8 cellular contexts compared by ENCODE assay signal in the genomic region with DNA sequence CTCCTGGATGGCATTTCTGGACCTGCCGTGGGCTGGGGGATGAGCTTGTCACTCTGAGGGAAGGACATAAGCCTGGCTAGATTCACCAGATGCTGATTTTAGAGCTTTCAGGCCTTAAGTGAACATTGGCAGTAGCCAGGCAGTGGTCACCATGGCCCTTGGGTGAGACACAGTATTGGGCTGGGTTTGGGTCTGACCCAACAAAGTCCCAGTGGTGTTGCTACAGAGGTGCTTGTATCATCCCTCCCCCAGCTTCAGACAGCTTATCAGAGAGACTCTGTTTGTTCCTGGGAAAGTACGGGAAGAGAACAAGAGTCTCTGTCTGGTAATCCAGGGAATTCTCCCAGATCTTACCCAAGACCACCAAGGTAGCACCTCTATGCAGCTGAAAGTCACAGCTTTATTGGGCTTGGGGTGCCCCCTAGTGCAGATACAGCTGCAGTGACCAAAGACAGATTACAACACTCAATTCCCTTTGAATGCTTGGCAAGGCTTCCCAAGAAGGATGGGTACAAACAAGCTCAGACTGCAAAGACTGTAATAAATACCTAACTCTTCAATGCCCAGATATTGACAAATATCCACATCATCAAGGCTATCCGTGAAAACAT. TPM values are rescaled to one million over a fixed set of nuclear protein-coding genes. Genes with fewer than 3 reads are reported as not detected.
DNase-seq lines count a peak whose midpoint lies in the region; ATAC-seq lines count a peak whose summit lies in the region.

No MANE protein-coding gene starts in this region.

- H3K9me3 Mint-ChIP-seq in activated CD8-positive, alpha-beta memory T cell treated with anti-CD3 and anti-CD28 coated beads, Interleukin-2, amount 10 ng/mL, durations not matched to agents 7 days and 5 days (ENCODE audit: low read depth) = no peaks in the 10 kb centered on the region

- H3K36me3 Mint-ChIP-seq in activated CD8-positive, alpha-beta memory T cell treated with anti-CD3 and anti-CD28 coated beads, Interleukin-2, amount 10 ng/mL, durations not matched to agents 7 days and 5 days = no peaks in the 10 kb centered on the region

- ATAC-seq in activated CD8-positive, alpha-beta memory T cell treated with anti-CD3 and anti-CD28 coated beads, Interleukin-2, amount 10 ng/mL, durations not matched to agents 7 days and 5 days = peak; percentile 86

- no peaks in the 10 kb centered on the region for H3K4me1 Mint-ChIP-seq in activated CD8-positive, alpha-beta memory T cell treated with anti-CD3 and anti-CD28 coated beads, Interleukin-2, amount 10 ng/mL, durations not matched to agents 7 days and 5 days

- DNase-seq in activated effector memory CD4-positive, alpha-beta T cell treated with anti-CD3 and anti-CD28 coated beads, Interleukin-2, amount 50 U/mL, for 16 hours = peak; percentile 82
- DNase-seq in activated effector memory CD4-positive, alpha-beta T cell treated with Interleukin-2 at 50 U/mL for 16 hours = no peak
- peak; percentile 14 for DNase-seq in NCI-H226
- peak; percentile 66 for DNase-seq in activated CD8-positive, alpha-beta memory T cell treated with anti-CD3 and anti-CD28 coated beads, Interleukin-2, amount 10 ng/mL, durations not matched to agents 7 days and 5 days
- peak; percentile 50 for DNase-seq in fibroblast of the conjunctiva (ENCODE audit: low read depth)
- peak; percentile 39 for DNase-seq in renal cortical epithelial cell (ENCODE audit: low read depth)
- no peak for DNase-seq in putamen (ENCODE audit: low spot score)
- no peak for DNase-seq in HPDE6-E6E7 (ENCODE audit: extremely low spot score)

- H3K27me3 Mint-ChIP-seq in activated CD8-positive, alpha-beta memory T cell treated with anti-CD3 and anti-CD28 coated beads, Interleukin-2, amount 10 ng/mL, durations not matched to agents 7 days and 5 days = peaks cover 27% of the 10 kb centered on the region

- CTCF ChIA-PET in activated CD8-positive, alpha-beta memory T cell treated with anti-CD3 and anti-CD28 coated beads, Interleukin-2, amount 10 ng/mL, durations not matched to agents 7 days and 5 days (lab: Charles Lee) = interaction anchor here (0.6 to 3.9 kb wide), 24 partner anchors 8 to 586 kb away, joined by 3 to 120 read pairs (median 6); partner anchors contain the start of gene RUVBL1

- no peak overlapping the region for H3K4me3 Mint-ChIP-seq in activated CD8-positive, alpha-beta memory T cell treated with anti-CD3 and anti-CD28 coated beads, Interleukin-2, amount 10 ng/mL, durations not matched to agents 7 days and 5 days

- no peak overlapping the region for H3K27ac Mint-ChIP-seq in activated CD8-positive, alpha-beta memory T cell treated with anti-CD3 and anti-CD28 coated beads, Interleukin-2, amount 10 ng/mL, durations not matched to agents 7 days and 5 days

RNA-seq across cellular contexts. Expression of gene RUVBL1, which starts 9.8 kb away (rescaled TPM):
- 10 to 100 TPM; 63.8 to 73.5 TPM for total RNA-seq in activated CD8-positive, alpha-beta memory T cell treated with anti-CD3 and anti-CD28 coated beads, Interleukin-2, amount 10 ng/mL, durations not matched to agents 7 days and 5 days
- total RNA-seq in renal cortical epithelial cell = 79.1 and 86.7 TPM in 2 replicates

RNA-seq across cellular contexts. Expression of gene EEFSEC, which starts 19.9 kb away (rescaled TPM):
- total RNA-seq in activated CD8-positive, alpha-beta memory T cell treated with anti-CD3 and anti-CD28 coated beads, Interleukin-2, amount 10 ng/mL, durations not matched to agents 7 days and 5 days = 10 to 100 TPM; 19.4 to 19.7 TPM
- total RNA-seq in renal cortical epithelial cell = 1.6 and 7.6 TPM in 2 replicates

Comparison
In these comparisons a context has a peak if more than half of its experiments do, and no peak if none do; other contexts are left out.
1. DNase-seq: peak in activated effector memory CD4-positive, alpha-beta T cell treated with anti-CD3 and anti-CD28 coated beads, Interleukin-2, amount 50 U/mL, for 16 hours (single experiment), NCI-H226 (single experiment), activated CD8-positive, alpha-beta memory T cell treated with anti-CD3 and anti-CD28 coated beads, Interleukin-2, amount 10 ng/mL, durations not matched to agents 7 days and 5 days (single experiment), fibroblast of the conjunctiva (single experiment) and renal cortical epithelial cell (single experiment); none in activated effector memory CD4-positive, alpha-beta T cell treated with Interleukin-2 at 50 U/mL for 16 hours (single experiment), putamen (single experiment) and HPDE6-E6E7 (single experiment).